ENCODE assay signal across 2 cellular contexts in genomic region chr1:25369241-25369640, GRCh38.
TF ChIP-seq lines count a peak whose summit lies in the region.

No MANE protein-coding gene starts in this region.

TF ChIP-seq in H1, 55 proteins besides CTCF, POLR2A, EP300 and RAD21:
- TF ChIP-seq SIX5 (IDR thresholded peaks at IDR 0.05; ENCODE audit: low read depth, low read length) (no peak), USF2 (IDR thresholded peaks at IDR 0.05; ENCODE audit: low read length) (no peak), YY1 (IDR thresholded peaks at IDR 0.05; ENCODE audit: low read depth, low read length) (no peak)

TF ChIP-seq in HepG2, 621 proteins besides CTCF, POLR2A, EP300 and RAD21:
- TF ChIP-seq DRAP1 (CRISPR knock-in tag; IDR thresholded peaks at IDR 0.05), result no peak
- no peak for TF ChIP-seq NR1H2 (CRISPR knock-in tag; IDR thresholded peaks at IDR 0.05; ENCODE audit: borderline replicate concordance, low read depth)
- no peak for TF ChIP-seq ZNF263 (CRISPR knock-in tag; IDR thresholded peaks at IDR 0.05)
- TF ChIP-seq PCBP2 (optimal IDR thresholded peaks at IDR 0.05; ENCODE audit: low read depth, low read length, poor library complexity, severe bottlenecking), result no peak
- TF ChIP-seq ZMYM4 (CRISPR knock-in tag; IDR thresholded peaks at IDR 0.05), result no peak
- TF ChIP-seq ZNF121 (CRISPR knock-in tag; IDR thresholded peaks at IDR 0.05), result no peak
- no peak for TF ChIP-seq ZNF549 (CRISPR knock-in tag; IDR thresholded peaks at IDR 0.05)
- no peak for TF ChIP-seq DNMT1 (CRISPR knock-in tag; IDR thresholded peaks at IDR 0.05)
- TF ChIP-seq NFYC (CRISPR knock-in tag; IDR thresholded peaks at IDR 0.05), result no peak
- TF ChIP-seq SRSF9 (IDR thresholded peaks at IDR 0.05; ENCODE audit: borderline replicate concordance, insufficient read depth, low read depth, low read length, poor library complexity, severe bottlenecking), result no peak
- TF ChIP-seq ARID4A (CRISPR knock-in tag; IDR thresholded peaks at IDR 0.05; ENCODE audit: borderline replicate concordance), result no peak
- no peak for TF ChIP-seq NONO (IDR thresholded peaks at IDR 0.05)
- no peak for TF ChIP-seq NONO (CRISPR knock-in tag; conservative IDR thresholded peaks at IDR 0.05)
- no peak for TF ChIP-seq SALL1 (CRISPR knock-in tag; IDR thresholded peaks at IDR 0.05)
- TF ChIP-seq IKZF4 (CRISPR knock-in tag; IDR thresholded peaks at IDR 0.05; ENCODE audit: borderline replicate concordance, low read depth, not compliant biosample characterization), result no peak
- TF ChIP-seq ZNF713 (CRISPR knock-in tag; IDR thresholded peaks at IDR 0.05), result no peak
- no peak for TF ChIP-seq ZNF7 (CRISPR knock-in tag; IDR thresholded peaks at IDR 0.05)
- TF ChIP-seq ZNF292 (CRISPR knock-in tag; IDR thresholded peaks at IDR 0.05; ENCODE audit: borderline replicate concordance, low read depth), result no peak
- TF ChIP-seq DPF2 (CRISPR knock-in tag; IDR thresholded peaks at IDR 0.05; ENCODE audit: borderline replicate concordance, low read depth), result no peak
